In genomic region chr5:114634517-114634916, GRCh38 we compare ENCODE assay signal across 22 cellular contexts.
DNase-seq lines count a peak whose midpoint lies in the region; ATAC-seq, FAIRE-seq and TF ChIP-seq lines count a peak whose summit lies in the region.
"Had no signal": no experiment of that assay in that cellular context is flagged by ENCODE, and none has a peak within 500 bp of the region (broad histone marks: within the 10 kb centered on the region; RNA-seq: fewer than 3 reads in every experiment).

No MANE protein-coding gene starts in this region.

- TF ChIP-seq EP300 in K562 (IDR thresholded peaks at IDR 0.05; ENCODE audit: low read length) (no peak), HepG2 (IDR thresholded peaks at IDR 0.05; ENCODE audit: low read depth in 2 of 2, low read length in 2 of 2) (no peak), HepG2 (CRISPR knock-in tag; IDR thresholded peaks at IDR 0.05; ENCODE audit: borderline replicate concordance) (no peak)

- no peaks in the 10 kb centered on the region for H3K9me1 ChIP-seq in K562 (ENCODE audit: control insufficient read depth, insufficient read depth, low read length)

- H3K4me1 ChIP-seq in K562 (replicated peaks in 1 of 2; ENCODE audit: control insufficient read depth in 2 of 2, insufficient read depth in 2 of 2, low read length in 2 of 2) (no peaks in the 10 kb centered on the region), HepG2 (ENCODE audit: insufficient read depth, low read length) (no peaks in the 10 kb centered on the region), smooth muscle cell (ENCODE audit: low read depth) (no peaks in the 10 kb centered on the region)
- H3K4me1 ChIP-seq: BLaER1, Caco-2 had no signal

- BruUV-seq in K562 (replicated peaks; lab: Mats Ljungman, UMichigan) (no TSS peak), HepG2 (replicated peaks; lab: Mats Ljungman, UMichigan) (no TSS peak)

- no peak overlapping the region for H3K27ac ChIP-seq in K562 (ENCODE audit: extremely low read depth, low read depth, low read length)
- no peak overlapping the region for H3K27ac ChIP-seq in HepG2 (ENCODE audit: extremely low read length, insufficient read depth, low read length)
- H3K27ac ChIP-seq in smooth muscle cell (ENCODE audit: low read depth), result peak overlapping the region; percentile 65
- H3K27ac ChIP-seq: 22Rv1, BLaER1, C4-2B, GM23248 had no signal

- H3K4me3 ChIP-seq in K562 (no peak overlapping the region), HepG2 (replicated peaks in 1 of 3; ENCODE audit: insufficient read depth in 1 of 3, low read depth in 2 of 3, low read length in 3 of 3) (no peak overlapping the region), smooth muscle cell (no peak overlapping the region)
- H3K4me3 ChIP-seq: BLaER1, GM23248 had no signal

- H3K27me3 ChIP-seq in K562 (ENCODE audit: control insufficient read depth in 2 of 2, insufficient read depth in 2 of 2, low read length in 2 of 2) (no peaks in the 10 kb centered on the region), HepG2 (ENCODE audit: control insufficient read depth in 1 of 2, insufficient read depth in 2 of 2, low read length in 2 of 2) (no peaks in the 10 kb centered on the region), smooth muscle cell (ENCODE audit: low read depth) (no peaks in the 10 kb centered on the region)
- H3K27me3 ChIP-seq: BLaER1 had no signal

- H3K36me3 ChIP-seq in K562 (ENCODE audit: control insufficient read depth, insufficient read depth, low read length) (no peaks in the 10 kb centered on the region), HepG2 (replicated peaks in 1 of 2; ENCODE audit: control insufficient read depth in 1 of 2, insufficient read depth in 2 of 2, low read length in 2 of 2) (no peaks in the 10 kb centered on the region), smooth muscle cell (ENCODE audit: low read depth) (no peaks in the 10 kb centered on the region)
- H3K36me3 ChIP-seq: BLaER1 had no signal

- POLR2A ChIA-PET in K562 (lab: Yijun Ruan, JAX), result no interaction called here
- POLR2A ChIA-PET in HepG2 (lab: Yijun Ruan, JAX), result no interaction called here

- H3K9ac ChIP-seq in K562 (ENCODE audit: insufficient read depth in 1 of 2, low read depth in 2 of 2, low read length in 2 of 2) (no peak overlapping the region), HepG2 (ENCODE audit: insufficient read depth, low read depth, low read length) (no peak overlapping the region), smooth muscle cell (ENCODE audit: low read depth) (no peak overlapping the region)
- H3K9ac ChIP-seq: BLaER1, GM23248 had no signal

- H3F3A ChIP-seq in smooth muscle cell (ENCODE audit: low read depth), result no peaks in the 10 kb centered on the region

- H4K20me1 ChIP-seq in K562 (replicated peaks; ENCODE audit: control insufficient read depth, insufficient read depth, low read length) (no peaks in the 10 kb centered on the region), HepG2 (ENCODE audit: insufficient read depth, low read length) (no peaks in the 10 kb centered on the region), smooth muscle cell (ENCODE audit: low read depth) (no peaks in the 10 kb centered on the region)
- H4K20me1 ChIP-seq: BLaER1 had no signal

- WGBS in K562 (ENCODE audit: insufficient coverage, low coverage, missing lambda C conversion rate), result 0% methylated on average over 2 of the region's 2 CpGs
- WGBS in HepG2 (ENCODE audit: low lambda C conversion rate), result 2% methylated on average over 2 of the region's 2 CpGs
- 98% methylated on average over 2 of the region's 2 CpGs for WGBS in smooth muscle cell (ENCODE audit: low lambda C conversion rate)

- in situ Hi-C loops in K562 (cut with MboI), result no loop called here
- in situ Hi-C loops in HepG2 (cut with HindIII; ENCODE audit: extremely low pct_ligation_motif_present, low pct_unique_long_range_greater_than_20kb), result no loop called here

- H3K9me3 ChIP-seq in K562 (replicated peaks; ENCODE audit: control insufficient read depth, insufficient read depth, low read depth, low read length) (0 out of 2 replicates have a peak, but pooled peaks cover 1% of the 10 kb centered on the region), HepG2 (ENCODE audit: low read length) (peaks cover 67% of the 10 kb centered on the region), smooth muscle cell (replicated peaks; ENCODE audit: low read depth) (no peaks in the 10 kb centered on the region)
- H3K9me3 ChIP-seq: BLaER1, Caco-2 had no signal

- no peak for TF ChIP-seq CTCF in K562 (IDR thresholded peaks at IDR 0.05 in 2 of 3, conservative IDR thresholded peaks at IDR 0.05 in 1 of 3; ENCODE audit: insufficient read depth in 2 of 3, low read depth in 1 of 3, low read length in 3 of 3)
- no peak for TF ChIP-seq CTCF in HepG2 (CRISPR knock-in tag; IDR thresholded peaks at IDR 0.05)
- no peak for TF ChIP-seq CTCF in smooth muscle cell (IDR thresholded peaks at IDR 0.05; ENCODE audit: borderline replicate concordance, insufficient read depth, poor library complexity, severe bottlenecking)

- no peak overlapping the region for H3K4me2 ChIP-seq in K562 (ENCODE audit: insufficient read depth, low read length)
- no peak overlapping the region for H3K4me2 ChIP-seq in HepG2 (ENCODE audit: low read depth, low read length)
- H3K4me2 ChIP-seq in smooth muscle cell, result no peak overlapping the region
- H3K4me2 ChIP-seq: BLaER1 had no signal

- peak; percentile 3 for DNase-seq in SKM-1 (lab: John Stamatoyannopoulos, UW; ENCODE audit: unreplicated experiment)
- DNase-seq in SKM-1 treated with dmso at 0.1 percent for 144 hours (lab: John Stamatoyannopoulos, UW; ENCODE audit: unreplicated experiment), result no peak
- no peak for DNase-seq in K562 (ENCODE audit: extremely low read depth in 1 of 4, low spot score in 3 of 4)
- no peak for DNase-seq in HepG2 (ENCODE audit: low spot score)
- no peak for DNase-seq in smooth muscle cell (lab: John Stamatoyannopoulos, UW; ENCODE audit: unreplicated experiment)
- DNase-seq in activated CD4-positive, CD25-positive, alpha-beta regulatory T cell (lab: John Stamatoyannopoulos, UW), result no peak
- DNase-seq in HPDE6-E6E7 (ENCODE audit: extremely low spot score), result no peak
- DNase-seq: Caco-2; CD4-positive, CD25-positive, alpha-beta regulatory T cell; CD8-positive, alpha-beta T cell; DMS153; DND-41; GM23248; H9 had no signal

- H3K79me2 ChIP-seq in K562 (ENCODE audit: control insufficient read depth, insufficient read depth, low read length) (no peaks in the 10 kb centered on the region), HepG2 (ENCODE audit: insufficient read depth, low read length) (no peaks in the 10 kb centered on the region), smooth muscle cell (ENCODE audit: low read depth) (no peaks in the 10 kb centered on the region)

- no peak for ATAC-seq in K562
- no peak for ATAC-seq in HepG2
- no peak for ATAC-seq in HG03280 (IDR thresholded peaks at IDR 0.05; ENCODE audit: unreplicated experiment)
- ATAC-seq: CD8-positive, alpha-beta T cell; HCT116 had no signal

- no peak for TF ChIP-seq POLR2A in K562 (conservative IDR thresholded peaks at IDR 0.05)
- no peak for TF ChIP-seq POLR2A in HepG2 (IDR thresholded peaks at IDR 0.05; ENCODE audit: insufficient read depth in 1 of 2, low read depth in 2 of 2, low read length in 2 of 2)

- H2AFZ ChIP-seq in K562 (ENCODE audit: low read depth, low read length) (no peak overlapping the region), HepG2 (ENCODE audit: low read length) (no peak overlapping the region), smooth muscle cell (ENCODE audit: low read depth) (no peak overlapping the region)
- H2AFZ ChIP-seq: GM23248 had no signal

- intact Hi-C loops in K562 (cut with micrococcal nuclease) (no loop called here), HepG2 (cut with micrococcal nuclease; ENCODE audit: unreplicated experiment) (no loop called here)

- TF ChIP-seq RAD21 in K562 (CRISPR knock-in tag; conservative IDR thresholded peaks at IDR 0.05 in 1 of 2, IDR thresholded peaks at IDR 0.05 in 1 of 2), result no peak
- no peak for TF ChIP-seq RAD21 in HepG2 (CRISPR knock-in tag; IDR thresholded peaks at IDR 0.05)

- CTCF ChIA-PET in K562 (lab: Yijun Ruan, JAX; ENCODE audit: low intra/inter-chr PET ratio), result interaction anchor here (0.6 kb wide), 1 partner anchor 15 kb away, joined by 3 read pairs; no protein-coding TSS in a partner anchor
- CTCF ChIA-PET in HepG2 (lab: Yijun Ruan, JAX; ENCODE audit: low intra/inter-chr PET ratio, low total read pairs), result no interaction called here

- no peak for FAIRE-seq in K562 (lab: Jason Lieb, UNC)
- FAIRE-seq in HepG2 (lab: Jason Lieb, UNC), result no peak
- FAIRE-seq: A204.1, G401.6, GM12892 had no signal

TF ChIP-seq in K562, 482 proteins besides CTCF, POLR2A, EP300 and RAD21 (continues in another document):
- TF ChIP-seq, protein P1, sequence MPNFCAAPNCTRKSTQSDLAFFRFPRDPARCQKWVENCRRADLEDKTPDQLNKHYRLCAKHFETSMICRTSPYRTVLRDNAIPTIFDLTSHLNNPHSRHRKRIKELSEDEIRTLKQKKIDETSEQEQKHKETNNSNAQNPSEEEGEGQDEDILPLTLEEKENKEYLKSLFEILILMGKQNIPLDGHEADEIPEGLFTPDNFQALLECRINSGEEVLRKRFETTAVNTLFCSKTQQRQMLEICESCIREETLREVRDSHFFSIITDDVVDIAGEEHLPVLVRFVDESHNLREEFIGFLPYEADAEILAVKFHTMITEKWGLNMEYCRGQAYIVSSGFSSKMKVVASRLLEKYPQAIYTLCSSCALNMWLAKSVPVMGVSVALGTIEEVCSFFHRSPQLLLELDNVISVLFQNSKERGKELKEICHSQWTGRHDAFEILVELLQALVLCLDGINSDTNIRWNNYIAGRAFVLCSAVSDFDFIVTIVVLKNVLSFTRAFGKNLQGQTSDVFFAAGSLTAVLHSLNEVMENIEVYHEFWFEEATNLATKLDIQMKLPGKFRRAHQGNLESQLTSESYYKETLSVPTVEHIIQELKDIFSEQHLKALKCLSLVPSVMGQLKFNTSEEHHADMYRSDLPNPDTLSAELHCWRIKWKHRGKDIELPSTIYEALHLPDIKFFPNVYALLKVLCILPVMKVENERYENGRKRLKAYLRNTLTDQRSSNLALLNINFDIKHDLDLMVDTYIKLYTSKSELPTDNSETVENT (CRISPR knock-in tag; IDR thresholded peaks at IDR 0.05), result no peak

TF ChIP-seq in HepG2, 621 proteins besides CTCF, POLR2A, EP300 and RAD21:
- TF ChIP-seq CEBPB (IDR thresholded peaks at IDR 0.05; ENCODE audit: borderline replicate concordance, low read depth, low read length) (peak; percentile 85), HDAC6 (IDR thresholded peaks at IDR 0.05; ENCODE audit: low read depth, low read length) (no peak)
- TF ChIP-seq, protein P2, sequence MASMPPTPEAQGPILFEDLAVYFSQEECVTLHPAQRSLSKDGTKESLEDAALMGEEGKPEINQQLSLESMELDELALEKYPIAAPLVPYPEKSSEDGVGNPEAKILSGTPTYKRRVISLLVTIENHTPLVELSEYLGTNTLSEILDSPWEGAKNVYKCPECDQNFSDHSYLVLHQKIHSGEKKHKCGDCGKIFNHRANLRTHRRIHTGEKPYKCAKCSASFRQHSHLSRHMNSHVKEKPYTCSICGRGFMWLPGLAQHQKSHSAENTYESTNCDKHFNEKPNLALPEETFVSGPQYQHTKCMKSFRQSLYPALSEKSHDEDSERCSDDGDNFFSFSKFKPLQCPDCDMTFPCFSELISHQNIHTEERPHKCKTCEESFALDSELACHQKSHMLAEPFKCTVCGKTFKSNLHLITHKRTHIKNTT (CRISPR knock-in tag; IDR thresholded peaks at IDR 0.05), result no peak
